Comparison of ENCODE assay signal across 23 cellular contexts in the genomic region with DNA sequence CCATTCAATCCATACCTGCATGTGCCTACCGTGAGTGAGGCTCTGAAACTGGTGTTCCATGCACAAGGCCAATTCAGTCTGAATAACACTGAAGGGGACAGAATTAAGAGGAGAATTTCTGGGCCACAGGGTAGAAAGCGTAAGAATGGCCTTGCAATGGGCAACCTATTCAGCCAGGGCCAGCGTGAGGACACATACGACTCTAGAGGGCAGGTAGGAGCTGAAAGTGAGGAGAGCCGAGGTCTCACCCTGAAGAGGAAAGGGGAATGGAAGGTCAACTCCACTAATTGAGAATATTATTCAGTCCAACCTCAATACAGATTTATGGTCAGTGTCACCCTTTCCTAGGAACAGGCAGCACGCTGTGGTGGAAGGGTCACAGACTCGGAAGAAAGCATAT.
"Had no signal": no experiment of that assay in that cellular context is flagged by ENCODE, and none has a peak within 500 bp of the region (broad histone marks: within the 10 kb centered on the region; RNA-seq: fewer than 3 reads in every experiment).

No MANE protein-coding gene starts in this region.

- H3K4me3 Mint-ChIP-seq: immature natural killer cell; natural killer cell; stimulated activated naive B cell treated with anti-CD40 and anti-IgM and Interleukin-4, amounts not matched to agents 10 μg/mL and 1 μg/mL and 100 μg/mL, for 72 hours; stimulated activated naive CD8-positive, alpha-beta T cell treated with anti-CD3 and anti-CD28 coated beads, Interleukin-15, Interleukin-2, amounts not matched to agents 100 ng/mL and 50 ng/mL, for 24 hours had no signal

- H3K4me1 Mint-ChIP-seq: immature natural killer cell; natural killer cell; stimulated activated naive B cell treated with anti-CD40 and anti-IgM and Interleukin-4, amounts not matched to agents 10 μg/mL and 1 μg/mL and 100 μg/mL, for 72 hours had no signal

- ATAC-seq: esophagus mucosa; gastrocnemius medialis; left colon; lower lobe of right lung; natural killer cell; psoas muscle; right cardiac atrium; stimulated activated naive B cell treated with anti-CD40 and anti-IgM and Interleukin-4, amounts not matched to agents 10 μg/mL and 1 μg/mL and 100 μg/mL, for 72 hours; upper lobe of right lung had no signal

- H3K27ac Mint-ChIP-seq: immature natural killer cell; natural killer cell; stimulated activated naive B cell treated with anti-CD40 and anti-IgM and Interleukin-4, amounts not matched to agents 10 μg/mL and 1 μg/mL and 100 μg/mL, for 72 hours; stimulated activated naive CD8-positive, alpha-beta T cell treated with anti-CD3 and anti-CD28 coated beads, Interleukin-15, Interleukin-2, amounts not matched to agents 100 ng/mL and 50 ng/mL, for 24 hours had no signal

- H3K36me3 Mint-ChIP-seq: natural killer cell had no signal

- H3K27me3 Mint-ChIP-seq: stimulated activated naive B cell treated with anti-CD40 and anti-IgM and Interleukin-4, amounts not matched to agents 10 μg/mL and 1 μg/mL and 100 μg/mL, for 72 hours; stimulated activated naive CD8-positive, alpha-beta T cell treated with anti-CD3 and anti-CD28 coated beads, Interleukin-15, Interleukin-2, amounts not matched to agents 100 ng/mL and 50 ng/mL, for 24 hours had no signal

- DNase-seq: dorsolateral prefrontal cortex; effector CD4-positive, alpha-beta T cell; foreskin fibroblast; gastrocnemius medialis; head of caudate nucleus; immature natural killer cell; islet precursor cell; kidney glomerular epithelial cell; left colon; left ventricle myocardium inferior; lower lobe of right lung; natural killer cell; occipital lobe; ovary; posterior cingulate gyrus; psoas muscle; right cardiac atrium; stimulated activated CD4-positive, alpha-beta T cell treated with anti-CD3 and anti-CD28 coated beads, Interleukin-15, amount 100 ng/mL, for 24 hours; stimulated activated CD4-positive, alpha-beta T cell treated with anti-CD3 and anti-CD28 coated beads, Interleukin-2, amount 100 ng/mL, for 48 hours; stimulated activated naive B cell treated with anti-CD40 and anti-IgM and Interleukin-4, amounts not matched to agents 10 μg/mL and 1 μg/mL and 100 μg/mL, for 72 hours; upper lobe of right lung had no signal
